ENCODE assay signal across 15 cellular contexts in genomic region chrX:21723097-21723496, GRCh38. TPM values are rescaled to one million over a fixed set of nuclear protein-coding genes. Genes with fewer than 3 reads are reported as not detected.
DNase-seq lines count a peak whose midpoint lies in the region; ATAC-seq and TF ChIP-seq lines count a peak whose summit lies in the region.
"Had no signal": no experiment of that assay in that cellular context is flagged by ENCODE, and none has a peak within 500 bp of the region (broad histone marks: within the 10 kb centered on the region; RNA-seq: fewer than 3 reads in every experiment).

No MANE protein-coding gene starts in this region.

- POLR2A ChIA-PET in HCT116 (lab: Charles Lee) = no interaction called here

- no peaks in the 10 kb centered on the region for H3K36me3 ChIP-seq in HCT116 (ENCODE audit: control insufficient read depth in 1 of 2, insufficient read depth in 2 of 2, low read length in 2 of 2)
- no peaks in the 10 kb centered on the region for H3K36me3 ChIP-seq in gastrocnemius medialis
- H3K36me3 ChIP-seq: adrenal gland, heart right ventricle had no signal

- DNase-seq in COLO829 (ENCODE audit: low spot score) = peak; percentile 18
- DNase-seq in HCT116 (ENCODE audit: low read depth, low spot score) = no peak
- peak; percentile 9 for DNase-seq in UCSD-AML1 (lab: John Stamatoyannopoulos, UW; ENCODE audit: unreplicated experiment)
- DNase-seq in iPS-NIHi7 (ENCODE audit: extremely low spot score) = peak; percentile 59
- no peak for DNase-seq in gastrocnemius medialis
- no peak for DNase-seq in LoVo (ENCODE audit: low spot score)
- DNase-seq: CD8-positive, alpha-beta T cell; GDM1; heart right ventricle; NCI-H2029 treated with DMSO at 0.1 percent for 48 hours; RPMI8226; T-cell had no signal

- intact Hi-C loops in HCT116 (cut with micrococcal nuclease) = no loop called here
- intact Hi-C loops in gastrocnemius medialis (cut with DNase I; ENCODE audit: low total_unique reads) = no loop called here

- H4K20me1 ChIP-seq in HCT116 (ENCODE audit: insufficient read depth) = no peaks in the 10 kb centered on the region

- CTCF ChIA-PET in HCT116 (lab: Charles Lee) = no interaction called here

- in situ Hi-C loops in gastrocnemius medialis (cut with MboI; ENCODE audit: low sequenced_read_pairs in 4 of 4) = no loop called here

- H3K79me2 ChIP-seq in HCT116 (ENCODE audit: insufficient read depth, low read length) = no peaks in the 10 kb centered on the region

- no peak overlapping the region for H3K4me3 ChIP-seq in HCT116 (replicated peaks in 1 of 2; ENCODE audit: low read depth in 1 of 2, low read length in 2 of 2)
- H3K4me3 ChIP-seq in gastrocnemius medialis = no peak overlapping the region
- H3K4me3 ChIP-seq: adrenal gland, heart right ventricle had no signal

- BruUV-seq in HCT116 (replicated peaks; lab: Mats Ljungman, UMichigan) = no TSS peak

- H3K4me1 ChIP-seq in HCT116 (ENCODE audit: control insufficient read depth in 1 of 2, insufficient read depth in 2 of 2, low read length in 2 of 2) = no peaks in the 10 kb centered on the region
- H3K4me1 ChIP-seq in gastrocnemius medialis = peaks cover 3% of the 10 kb centered on the region in 2 donors
- H3K4me1 ChIP-seq: adrenal gland had no signal

- ATAC-seq in HCT116 (no peak), HG02642 (IDR thresholded peaks at IDR 0.05; ENCODE audit: poor library complexity, unreplicated experiment) (no peak), gastrocnemius medialis (no peak)
- ATAC-seq: CD8-positive, alpha-beta T cell; T-cell had no signal

- H3K27me3 ChIP-seq in HCT116 (ENCODE audit: insufficient read depth, low read length) (peaks cover under 1% of the 10 kb centered on the region; the same call in 1 of the 2 replicates), gastrocnemius medialis (no peaks in the 10 kb centered on the region)

- no peak overlapping the region for H3K4me2 ChIP-seq in HCT116 (ENCODE audit: low read length)

- TF ChIP-seq RAD21 in HCT116 (IDR thresholded peaks at IDR 0.05; ENCODE audit: low read depth) = no peak

- TF ChIP-seq POLR2A in HCT116 (IDR thresholded peaks at IDR 0.05; ENCODE audit: borderline replicate concordance, extremely low read depth, insufficient read depth, insufficient read length) = no peak
- no peak for TF ChIP-seq POLR2A in gastrocnemius medialis (IDR thresholded peaks at IDR 0.05)

- no peak overlapping the region for H2AFZ ChIP-seq in HCT116 (ENCODE audit: low read depth, low read length, poor library complexity, severe bottlenecking)

- RAD21 ChIA-PET in HCT116 (lab: Charles Lee; ENCODE audit: low non-redundant PET in 1 of 2, low total read pairs in 2 of 2, uncharacterized antibody in 2 of 2, unreplicated experiment in 2 of 2) = no interaction called here

- H3K9me3 ChIP-seq in HCT116 (ENCODE audit: control insufficient read depth in 1 of 2, insufficient read depth in 1 of 2, low read depth in 1 of 2, low read length in 2 of 2) (no peaks in the 10 kb centered on the region), gastrocnemius medialis (no peaks in the 10 kb centered on the region)
- H3K9me3 ChIP-seq: adrenal gland, heart right ventricle had no signal

- H3K9me2 ChIP-seq in HCT116 (ENCODE audit: insufficient read depth) = no peaks in the 10 kb centered on the region

- H3K9ac ChIP-seq in HCT116 (ENCODE audit: low read length) = no peak overlapping the region

- TF ChIP-seq CTCF in HCT116 (IDR thresholded peaks at IDR 0.05 in 2 of 3, conservative IDR thresholded peaks at IDR 0.05 in 1 of 3; ENCODE audit: borderline replicate concordance in 1 of 3, insufficient read depth in 1 of 3, low read depth in 2 of 3, low read length in 2 of 3) = no peak
- TF ChIP-seq CTCF in gastrocnemius medialis (IDR thresholded peaks at IDR 0.05 in 4 of 5, conservative IDR thresholded peaks at IDR 0.05 in 1 of 5) = no peak

- H3K27ac ChIP-seq in HCT116 (ENCODE audit: low read depth, low read length) (no peak overlapping the region), gastrocnemius medialis (no peak overlapping the region)
- H3K27ac ChIP-seq: adrenal gland had no signal

TF ChIP-seq in HCT116, 20 proteins besides CTCF, POLR2A, EP300 and RAD21:
- TF ChIP-seq, protein P1, sequence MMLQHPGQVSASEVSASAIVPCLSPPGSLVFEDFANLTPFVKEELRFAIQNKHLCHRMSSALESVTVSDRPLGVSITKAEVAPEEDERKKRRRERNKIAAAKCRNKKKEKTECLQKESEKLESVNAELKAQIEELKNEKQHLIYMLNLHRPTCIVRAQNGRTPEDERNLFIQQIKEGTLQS (IDR thresholded peaks at IDR 0.05) = no peak
- TF ChIP-seq REST (IDR thresholded peaks at IDR 0.05; ENCODE audit: low read depth) = peak; percentile 63
TF ChIP-seq in HCT116: peak in this region for 1.

RNA-seq across cellular contexts. Expression of gene SMPX, which starts 34.8 kb away (rescaled TPM):
- total RNA-seq in HCT116 (2021; ENCODE audit: unreplicated experiment) = 0.59 TPM
- polyA plus RNA-seq in HCT116 (2012) = 0.13 TPM in 1 of 2 replicates, not detected in the other
- total RNA-seq in gastrocnemius medialis = 100 to 1,000 TPM in 3 of 4 donors, 10 to 100 TPM in 1; 79.1 to 797 (median 200) TPM
- total RNA-seq: adrenal gland; CD8-positive, alpha-beta T cell; kidney epithelial cell; T-cell had no signal

Comparison
In these comparisons a context has a peak if more than half of its experiments do, and no peak if none do; other contexts are left out.
1. DNase-seq: peak in COLO829 (single experiment), UCSD-AML1 (single experiment) and iPS-NIHi7 (single experiment); none in HCT116 (single experiment), gastrocnemius medialis (0 of 2) and LoVo (single experiment).
2. RNA of gene SMPX, which starts 34.8 kb away (total RNA-seq): 79.1 to 797 TPM in gastrocnemius medialis; 0.59 TPM in HCT116 (single experiment); every median in the first group is over 10 times any median in the second.